20 cellular contexts compared by ENCODE assay signal in the genomic region with DNA sequence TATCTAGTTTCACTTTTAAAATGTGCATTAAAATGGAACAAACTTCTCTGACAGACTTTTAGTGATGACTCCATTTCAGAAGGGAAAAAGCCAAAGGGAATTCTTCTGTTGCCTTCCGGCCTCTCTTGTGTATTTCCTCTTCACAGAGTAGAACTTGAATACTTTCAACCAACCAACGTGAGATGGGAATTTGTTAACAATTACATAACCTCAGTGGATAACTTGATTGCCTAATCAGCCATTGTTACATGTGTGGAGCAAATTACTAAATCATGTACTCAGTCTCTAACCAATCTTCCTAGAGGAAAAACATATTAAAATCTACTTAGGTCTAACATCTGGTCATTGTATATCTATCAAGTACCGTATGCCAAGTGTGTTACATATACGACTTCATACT.
A peak's percentile ranks its signal among the peaks of the same experiment; 100 is the strongest.
DNase-seq lines count a peak whose midpoint lies in the region; ATAC-seq and TF ChIP-seq lines count a peak whose summit lies in the region.
"Had no signal": no experiment of that assay in that cellular context is flagged by ENCODE, and none has a peak within 500 bp of the region (broad histone marks: within the 10 kb centered on the region; RNA-seq: fewer than 3 reads in every experiment).

No MANE protein-coding gene starts in this region.

- no peak overlapping the region for H3K9ac ChIP-seq in adipocyte (ENCODE audit: low read length)

- H3K36me3 Mint-ChIP-seq in activated CD8-positive, alpha-beta memory T cell treated with anti-CD3 and anti-CD28 coated beads, Interleukin-2, amount 10 ng/mL, durations not matched to agents 7 days and 5 days, result no peaks in the 10 kb centered on the region
- H3K36me3 Mint-ChIP-seq in HFFc6 (ENCODE audit: low read depth), result no peaks in the 10 kb centered on the region
- H3K36me3 Mint-ChIP-seq: activated naive CD4-positive, alpha-beta T cell treated with anti-CD3 and anti-CD28 coated beads, Interleukin-2, amount 50 U/mL, for 72 hours; brain had no signal

- H3K27me3 ChIP-seq in AG04450 (ENCODE audit: control insufficient read depth, insufficient read depth, low read length) (no peaks in the 10 kb centered on the region), adipocyte (replicated peaks; ENCODE audit: control insufficient read depth, insufficient read depth, low read length) (no peaks in the 10 kb centered on the region), H7 (ENCODE audit: control insufficient read depth, insufficient read depth, low read length) (no peaks in the 10 kb centered on the region)
- H3K27me3 ChIP-seq: heart left ventricle, right atrium auricular region had no signal

- DNase-seq in AG04450 (ENCODE audit: low read depth, low spot score), result peak; percentile 4
- DNase-seq in EL, result peak; percentile 6
- DNase-seq in adipocyte (ENCODE audit: low read depth), result peak; percentile 61
- DNase-seq in fibroblast of the aortic adventitia (ENCODE audit: low read depth), result peak; percentile 83
- DNase-seq in activated CD8-positive, alpha-beta memory T cell treated with anti-CD3 and anti-CD28 coated beads, Interleukin-2, amount 10 ng/mL, durations not matched to agents 7 days and 5 days, result no peak
- DNase-seq in HFFc6, result no peak
- no peak for DNase-seq in 8988T
- no peak for DNase-seq in H7
- DNase-seq: activated CD4-positive, CD25-positive, alpha-beta regulatory T cell; heart left ventricle; left ventricle myocardium superior; NCI-H146; NCI-H2171 treated with DMSO at 0.1 percent for 48 hours; stimulated activated CD4-positive, alpha-beta T cell treated with anti-CD3 and anti-CD28 coated beads, Interleukin-15, amount 100 ng/mL, for 24 hours had no signal

- H3K9me3 Mint-ChIP-seq in activated CD8-positive, alpha-beta memory T cell treated with anti-CD3 and anti-CD28 coated beads, Interleukin-2, amount 10 ng/mL, durations not matched to agents 7 days and 5 days (ENCODE audit: low read depth), result peaks cover 8% of the 10 kb centered on the region
- H3K9me3 Mint-ChIP-seq in HFFc6, result no peaks in the 10 kb centered on the region
- H3K9me3 Mint-ChIP-seq: brain; dendritic cell treated with granulocyte-macrophage colony-stimulating factor and Interleukin-4, amounts not matched to agents 40 ng/mL and 50 ng/mL, for 4 days; T-helper 2 cell treated with Interferon-gamma antibody and Interleukin-4, amounts not matched to agents 5 μg/mL and 100 μg/mL, for 36 hours had no signal

- H3K4me3 ChIP-seq in AG04450 (ENCODE audit: low read depth, low read length), result no peak overlapping the region
- H3K4me3 ChIP-seq in adipocyte (ENCODE audit: low read length), result peak overlapping the region; percentile 48
- no peak overlapping the region for H3K4me3 ChIP-seq in fibroblast of the aortic adventitia (ENCODE audit: low read depth, low read length)
- no peak overlapping the region for H3K4me3 ChIP-seq in H7 (ENCODE audit: insufficient read depth, low read depth, low read length)
- H3K4me3 ChIP-seq: heart left ventricle, right atrium auricular region, thoracic aorta had no signal

- ATAC-seq in activated CD8-positive, alpha-beta memory T cell treated with anti-CD3 and anti-CD28 coated beads, Interleukin-2, amount 10 ng/mL, durations not matched to agents 7 days and 5 days, result no peak
- ATAC-seq: activated naive CD4-positive, alpha-beta T cell treated with anti-CD3 and anti-CD28 coated beads, Interleukin-2, amount 50 U/mL, for 72 hours; heart left ventricle; left ventricle myocardium superior had no signal

- no peaks in the 10 kb centered on the region for H3K9me3 ChIP-seq in AG04450 (ENCODE audit: control insufficient read depth, insufficient read depth, low read length)
- H3K9me3 ChIP-seq in adipocyte (ENCODE audit: control insufficient read depth, low read length), result no peaks in the 10 kb centered on the region
- H3K9me3 ChIP-seq: heart left ventricle, right atrium auricular region, thoracic aorta had no signal

- no peaks in the 10 kb centered on the region for H3K4me1 Mint-ChIP-seq in activated CD8-positive, alpha-beta memory T cell treated with anti-CD3 and anti-CD28 coated beads, Interleukin-2, amount 10 ng/mL, durations not matched to agents 7 days and 5 days
- peaks cover 6% of the 10 kb centered on the region; the same call in 1 of the 2 replicates for H3K4me1 Mint-ChIP-seq in HFFc6 (ENCODE audit: low read depth)

- TF ChIP-seq CTCF in AG04450 (IDR thresholded peaks at IDR 0.05; ENCODE audit: low read depth, low read length), result no peak
- TF ChIP-seq CTCF in fibroblast of the aortic adventitia (IDR thresholded peaks at IDR 0.05; ENCODE audit: insufficient read depth, low read length), result no peak
- TF ChIP-seq CTCF in HFFc6 (IDR thresholded peaks at IDR 0.05), result no peak

- H3K27me3 Mint-ChIP-seq in activated CD8-positive, alpha-beta memory T cell treated with anti-CD3 and anti-CD28 coated beads, Interleukin-2, amount 10 ng/mL, durations not matched to agents 7 days and 5 days, result no peaks in the 10 kb centered on the region
- H3K27me3 Mint-ChIP-seq in HFFc6 (ENCODE audit: insufficient read depth), result no peaks in the 10 kb centered on the region; the same call in 1 of the 2 replicates
- H3K27me3 Mint-ChIP-seq: brain; dendritic cell treated with granulocyte-macrophage colony-stimulating factor and Interleukin-4, amounts not matched to agents 40 ng/mL and 50 ng/mL, for 4 days had no signal

- CTCF ChIA-PET in AG04450 (lab: Charles Lee), result no interaction called here
- CTCF ChIA-PET in activated CD8-positive, alpha-beta memory T cell treated with anti-CD3 and anti-CD28 coated beads, Interleukin-2, amount 10 ng/mL, durations not matched to agents 7 days and 5 days (lab: Charles Lee), result interaction anchor here (1.0 kb wide), 1 partner anchor 11 kb away, joined by 3 read pairs; no protein-coding TSS in a partner anchor

- H3K4me3 Mint-ChIP-seq in activated CD8-positive, alpha-beta memory T cell treated with anti-CD3 and anti-CD28 coated beads, Interleukin-2, amount 10 ng/mL, durations not matched to agents 7 days and 5 days, result no peak overlapping the region
- H3K4me3 Mint-ChIP-seq in HFFc6, result no peak overlapping the region
- H3K4me3 Mint-ChIP-seq: brain; dendritic cell treated with granulocyte-macrophage colony-stimulating factor and Interleukin-4, amounts not matched to agents 40 ng/mL and 50 ng/mL, for 4 days; T-helper 2 cell treated with Interferon-gamma antibody and Interleukin-4, amounts not matched to agents 5 μg/mL and 100 μg/mL, for 36 hours had no signal

- no peak overlapping the region for H3K27ac ChIP-seq in AG04450 (ENCODE audit: low read depth, low read length)
- H3K27ac ChIP-seq: heart left ventricle, right atrium auricular region, thoracic aorta had no signal

- H3K4me1 ChIP-seq in adipocyte (ENCODE audit: control insufficient read depth, insufficient read depth, low read length), result no peaks in the 10 kb centered on the region
- H3K4me1 ChIP-seq: heart left ventricle, right atrium auricular region had no signal

- POLR2A ChIA-PET in AG04450 (lab: Yijun Ruan, JAX), result no interaction called here

- no peak overlapping the region for H3K27ac Mint-ChIP-seq in activated CD8-positive, alpha-beta memory T cell treated with anti-CD3 and anti-CD28 coated beads, Interleukin-2, amount 10 ng/mL, durations not matched to agents 7 days and 5 days
- H3K27ac Mint-ChIP-seq in HFFc6, result no peak overlapping the region
- H3K27ac Mint-ChIP-seq: activated naive CD4-positive, alpha-beta T cell treated with anti-CD3 and anti-CD28 coated beads, Interleukin-2, amount 50 U/mL, for 72 hours; dendritic cell treated with granulocyte-macrophage colony-stimulating factor and Interleukin-4, amounts not matched to agents 40 ng/mL and 50 ng/mL, for 4 days; T-helper 2 cell treated with Interferon-gamma antibody and Interleukin-4, amounts not matched to agents 5 μg/mL and 100 μg/mL, for 36 hours had no signal

- H3K36me3 ChIP-seq in adipocyte (ENCODE audit: control insufficient read depth, insufficient read depth, low read length, severe bottlenecking) (no peaks in the 10 kb centered on the region), H7 (replicated peaks; ENCODE audit: control insufficient read depth, insufficient read depth, low read length) (no peaks in the 10 kb centered on the region)
- H3K36me3 ChIP-seq: heart left ventricle, right atrium auricular region, thoracic aorta had no signal

Comparison
In these comparisons a context has a peak if more than half of its experiments do, and no peak if none do; other contexts are left out.
1. DNase-seq: peak in AG04450 (single experiment), EL (single experiment), adipocyte (single experiment) and fibroblast of the aortic adventitia (single experiment); none in activated CD8-positive, alpha-beta memory T cell treated with anti-CD3 and anti-CD28 coated beads, Interleukin-2, amount 10 ng/mL, durations not matched to agents 7 days and 5 days (single experiment), HFFc6 (single experiment), 8988T (single experiment) and H7 (single experiment).